In genomic region chr16:87854053-87854906, GRCh38 we compare ENCODE assay signal across 1 cellular context.
TF ChIP-seq lines count a peak whose summit lies in the region.

No MANE protein-coding gene starts in this region.

TF ChIP-seq in K562, 482 proteins besides CTCF, POLR2A, EP300 and RAD21 (continued from another document and continues in another):
- 0 out of 2 replicates have a peak, but pooled peaks have one; percentile 25 for TF ChIP-seq RERE (CRISPR knock-in tag; IDR thresholded peaks at IDR 0.05; ENCODE audit: borderline replicate concordance)
- no peak for TF ChIP-seq ZBTB12 (CRISPR knock-in tag; IDR thresholded peaks at IDR 0.05)
- no peak for TF ChIP-seq MAFF (IDR thresholded peaks at IDR 0.05; ENCODE audit: low read length)
- peak; percentile 73; the same call in 1 of the 2 replicates for TF ChIP-seq ZBTB33 (CRISPR knock-in tag; IDR thresholded peaks at IDR 0.05)
- no peak for TF ChIP-seq NCOA2 (IDR thresholded peaks at IDR 0.05; ENCODE audit: partially characterized antibody in 2 of 2)
- TF ChIP-seq SRSF1 (IDR thresholded peaks at IDR 0.05; ENCODE audit: low read depth, low read length) = no peak
- no peak for TF ChIP-seq ZNF3 (CRISPR knock-in tag; IDR thresholded peaks at IDR 0.05)
- 0 out of 2 replicates have a peak, but pooled peaks have one; percentile 5 for TF ChIP-seq MAFK (IDR thresholded peaks at IDR 0.05; ENCODE audit: low read length)
- TF ChIP-seq SP1 (CRISPR knock-in tag; IDR thresholded peaks at IDR 0.05) = peak; percentile 78
- peak; percentile 72 for TF ChIP-seq PRDM10 (IDR thresholded peaks at IDR 0.05; ENCODE audit: partially characterized antibody)
- peak; percentile 89; the same call in 1 of the 2 replicates for TF ChIP-seq FOXA1 (IDR thresholded peaks at IDR 0.05; ENCODE audit: borderline replicate concordance)
- no peak for TF ChIP-seq PTTG1 (tag; IDR thresholded peaks at IDR 0.05; ENCODE audit: low read depth)
- no peak for TF ChIP-seq NFIX (CRISPR knock-in tag; IDR thresholded peaks at IDR 0.05; ENCODE audit: low read depth)
- 0 out of 2 replicates have a peak, but pooled peaks have one; percentile 4 for TF ChIP-seq ETV1 (tag; conservative IDR thresholded peaks at IDR 0.05; ENCODE audit: low read depth)
- TF ChIP-seq FOS (IDR thresholded peaks at IDR 0.05; ENCODE audit: extremely low read depth, insufficient read length) = no peak
- TF ChIP-seq CBX3 (IDR thresholded peaks at IDR 0.05; ENCODE audit: borderline replicate concordance in 1 of 2, low read length in 2 of 2) = no peak
- TF ChIP-seq KDM4B (IDR thresholded peaks at IDR 0.05; ENCODE audit: borderline replicate concordance in 2 of 2, low read depth in 1 of 2) = peak in 1 of 2 experiments; percentile 58; a peak in 2 of 4 replicates
- TF ChIP-seq AFF4 (CRISPR knock-in tag; IDR thresholded peaks at IDR 0.05) = peak; percentile 52; the same call in 1 of the 2 replicates
- TF ChIP-seq DMBX1 (CRISPR knock-in tag; IDR thresholded peaks at IDR 0.05; ENCODE audit: borderline replicate concordance) = peak; percentile 87
- TF ChIP-seq ZNF41 (CRISPR knock-in tag; conservative IDR thresholded peaks at IDR 0.05) = 0 out of 2 replicates have a peak, but pooled peaks have one; percentile 67
- TF ChIP-seq FOXJ3 (CRISPR knock-in tag; IDR thresholded peaks at IDR 0.05) = no peak
- no peak for TF ChIP-seq SIX5 (IDR thresholded peaks at IDR 0.05; ENCODE audit: borderline replicate concordance in 1 of 2, insufficient read depth in 1 of 2, low read depth in 1 of 2, low read length in 2 of 2)
- peak; percentile 85 to 89 for TF ChIP-seq KDM1A (IDR thresholded peaks at IDR 0.05)
- TF ChIP-seq RBM14 (IDR thresholded peaks at IDR 0.05; ENCODE audit: borderline replicate concordance, insufficient read depth, low read depth, low read length) = no peak
- TF ChIP-seq ARID4B (CRISPR knock-in tag; IDR thresholded peaks at IDR 0.05) = peak; percentile 62; the same call in 1 of the 2 replicates
- no peak for TF ChIP-seq POLR2AphosphoS2 (IDR thresholded peaks at IDR 0.05; ENCODE audit: low read length)
- no peak for TF ChIP-seq HMG20B (CRISPR knock-in tag; IDR thresholded peaks at IDR 0.05)
- 0 out of 2 replicates have a peak, but pooled peaks have one; percentile 23 for TF ChIP-seq TRIM28 (IDR thresholded peaks at IDR 0.05)
- TF ChIP-seq NKRF (IDR thresholded peaks at IDR 0.05; ENCODE audit: borderline replicate concordance) = no peak
- TF ChIP-seq ZNF232 (CRISPR knock-in tag; IDR thresholded peaks at IDR 0.05) = no peak
- no peak for TF ChIP-seq SP2 (IDR thresholded peaks at IDR 0.05; ENCODE audit: extremely low read depth, low read depth, low read length, poor library complexity, severe bottlenecking)
- peak; percentile 60 for TF ChIP-seq ZNF239 (CRISPR knock-in tag; IDR thresholded peaks at IDR 0.05)
- peak; percentile 97 for TF ChIP-seq MTA3 (IDR thresholded peaks at IDR 0.05; ENCODE audit: borderline replicate concordance)
- peak; percentile 50 for TF ChIP-seq TAF1 (IDR thresholded peaks at IDR 0.05; ENCODE audit: control insufficient read depth, extremely low read depth, insufficient read depth, low read length, severe bottlenecking)
